In the genomic region with DNA sequence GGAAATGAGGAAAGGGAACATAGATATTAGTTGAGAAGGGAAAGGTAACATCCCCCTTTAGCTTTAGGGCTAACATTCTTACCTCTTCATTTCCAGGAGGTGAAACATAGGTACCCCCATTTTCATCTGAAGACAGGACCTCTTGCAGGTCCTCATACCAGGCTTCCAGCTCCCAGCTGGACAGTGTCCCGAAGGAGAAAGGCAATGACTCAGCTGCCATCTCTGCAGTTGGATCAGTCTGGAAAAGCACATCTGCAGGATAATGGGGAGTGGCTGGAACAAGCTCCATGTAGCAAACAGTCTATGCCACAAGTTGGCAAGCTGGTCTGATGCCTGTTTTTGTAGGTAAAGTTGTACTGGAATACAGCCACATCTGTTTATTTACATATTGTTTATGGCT, we compare ENCODE assay signal across 10 cellular contexts. TPM values are rescaled to one million over a fixed set of nuclear protein-coding genes. Genes with fewer than 3 reads are reported as not detected.
DNase-seq lines count a peak whose midpoint lies in the region; TF ChIP-seq lines count a peak whose summit lies in the region.
"Had no signal": no experiment of that assay in that cellular context is flagged by ENCODE, and none has a peak within 500 bp of the region (broad histone marks: within the 10 kb centered on the region; RNA-seq: fewer than 3 reads in every experiment).

No MANE protein-coding gene starts in this region.

- H3K4me1 ChIP-seq in ACC112 (ENCODE audit: control insufficient read depth, insufficient read depth, low read length, unreplicated experiment) (peaks cover 36% of the 10 kb centered on the region), adrenal gland (replicated peaks in 1 of 2) (peaks cover 31 to 41% of the 10 kb centered on the region in 2 donors), mesenchymal stem cell (ENCODE audit: control insufficient read depth, insufficient read depth, low read depth, low read length) (peaks cover 15% of the 10 kb centered on the region)

- no peak overlapping the region for H3K23ac ChIP-seq in mesenchymal stem cell (ENCODE audit: low read length in 2 of 2)

- no peaks in the 10 kb centered on the region for H3K9me3 ChIP-seq in adrenal gland (replicated peaks in 1 of 3)
- no peaks in the 10 kb centered on the region for H3K9me3 ChIP-seq in mesenchymal stem cell (ENCODE audit: control insufficient read depth, low read length)

- no peak overlapping the region for H2AK5ac ChIP-seq in mesenchymal stem cell (ENCODE audit: low read length, severe bottlenecking)

- peaks cover 9% of the 10 kb centered on the region for H3K79me1 ChIP-seq in mesenchymal stem cell (replicated peaks; ENCODE audit: low read length, poor library complexity, severe bottlenecking)

- H2BK5ac ChIP-seq in mesenchymal stem cell (ENCODE audit: low read depth, low read length, poor library complexity, severe bottlenecking), result no peak overlapping the region

- no peak overlapping the region for H3K14ac ChIP-seq in mesenchymal stem cell (ENCODE audit: low read length in 2 of 2)

- no peak overlapping the region for H2BK15ac ChIP-seq in mesenchymal stem cell (ENCODE audit: low read depth, poor library complexity, severe bottlenecking)

- H3K79me2 ChIP-seq in ACC112 (ENCODE audit: control insufficient read depth, insufficient read depth, low read length, unreplicated experiment), result peaks cover 30% of the 10 kb centered on the region

- H3K4me3 ChIP-seq in ACC112 (ENCODE audit: low read depth, low read length) (peak overlapping the region; percentile 93), adrenal gland (no peak overlapping the region), mesenchymal stem cell (ENCODE audit: insufficient read depth in 1 of 2, low read depth in 1 of 2, low read length in 2 of 2) (peak overlapping the region in 1 of 2 experiments; percentile 94)

- no peak overlapping the region for H2BK12ac ChIP-seq in mesenchymal stem cell (ENCODE audit: low read length in 2 of 2)

- H3K27me3 ChIP-seq in ACC112 (ENCODE audit: insufficient read depth, low read length) (no peaks in the 10 kb centered on the region), adrenal gland (no peaks in the 10 kb centered on the region), mesenchymal stem cell (ENCODE audit: control insufficient read depth in 1 of 2, insufficient read depth in 1 of 2, low read length in 2 of 2) (no peaks in the 10 kb centered on the region)

- H2BK120ac ChIP-seq in mesenchymal stem cell (ENCODE audit: low read depth, low read length), result no peak overlapping the region

- H3K36me3 ChIP-seq in ACC112 (ENCODE audit: insufficient read depth, low read length) (peaks cover 17% of the 10 kb centered on the region), adrenal gland (replicated peaks in 1 of 2) (peaks cover 0 to 56% of the 10 kb centered on the region in 2 donors), mesenchymal stem cell (ENCODE audit: control insufficient read depth in 1 of 2, insufficient read depth in 2 of 2, low read depth in 1 of 2, low read length in 2 of 2) (peaks cover 32 to 64% of the 10 kb centered on the region in 2 experiments)

- H4K8ac ChIP-seq in mesenchymal stem cell (ENCODE audit: low read length), result no peak overlapping the region

- intact Hi-C loops in adrenal gland (cut with DNase I), result no loop called here

- DNase-seq in ELR (ENCODE audit: low read depth) (peak; percentile 59), adrenal gland (peak in 6 of 7 donors; percentile 36 to 66 (median 56)), mesenchymal stem cell (peak; percentile 72), epidermal melanocyte (ENCODE audit: insufficient read length, low spot score) (no peak), activated gamma-delta T cell (lab: John Stamatoyannopoulos, UW) (no peak), SK-N-DZ (ENCODE audit: low spot score) (no peak)
- DNase-seq in stimulated activated naive CD4-positive, alpha-beta T cell treated with Interleukin-2 at 50 U/mL for 16 hours (lab: John Stamatoyannopoulos, UW), result no peak
- DNase-seq: NCI-H510A; stimulated activated CD4-positive, alpha-beta T cell treated with anti-CD3 and anti-CD28 coated beads, Interleukin-4, amount 100 ng/mL, for 1 hour had no signal

- H2AFZ ChIP-seq in ACC112 (ENCODE audit: low read length, unreplicated experiment), result no peak overlapping the region
- no peak overlapping the region for H2AFZ ChIP-seq in mesenchymal stem cell (ENCODE audit: low read depth, low read length)

- no peak for TF ChIP-seq POLR2A in adrenal gland (IDR thresholded peaks at IDR 0.05)

- H3K4ac ChIP-seq in mesenchymal stem cell (ENCODE audit: low read depth in 1 of 2, low read length in 2 of 2), result no peak overlapping the region

- no peak overlapping the region for H3K18ac ChIP-seq in mesenchymal stem cell (ENCODE audit: low read depth in 1 of 2, low read length in 2 of 2)

- 13 to 38% (median 30%) methylated on average over 1 of the region's 1 CpG for whole genome bisulfite sequencing in adrenal gland, 4 donors
- 34% methylated on average over 1 of the region's 1 CpG for WGBS in mesenchymal stem cell

- H4K91ac ChIP-seq in mesenchymal stem cell (ENCODE audit: low read length), result no peak overlapping the region

- TF ChIP-seq CTCF in adrenal gland (IDR thresholded peaks at IDR 0.05), result no peak

- H3K9ac ChIP-seq in mesenchymal stem cell (ENCODE audit: low read length), result peak overlapping the region; percentile 98

- H3K27ac ChIP-seq in ACC112 (ENCODE audit: low read depth, low read length) (no peak overlapping the region), adrenal gland (peak overlapping the region in 3 of 5 donors; percentile 72 to 100 (median 99)), mesenchymal stem cell (ENCODE audit: low read length, poor library complexity, severe bottlenecking) (no peak overlapping the region)

- no peak overlapping the region for H3K4me2 ChIP-seq in mesenchymal stem cell (ENCODE audit: low read length, poor library complexity, severe bottlenecking)

RNA-seq across cellular contexts. Expression of a gene that starts 3.1 kb away (rescaled TPM):
- total RNA-seq in adrenal gland, result 10 to 100 TPM in 7 of 8 donors, 1 to 10 TPM in 1; 7.7 to 65.1 (median 30.9) TPM
- 10 to 100 TPM; 72.8 to 98.4 (median 72.9) TPM for polyA plus RNA-seq in adrenal gland
- polyA plus RNA-seq in mesenchymal stem cell (2013, experiment 1 of 2), result 43.7 TPM
- 45.0 TPM for polyA plus RNA-seq in mesenchymal stem cell (2013, experiment 2 of 2)
- polyA plus RNA-seq in SK-N-DZ (2014; cell fraction: cytosol; rRNA removed), result 36.1 and 40.5 TPM in 2 replicates
- 59.9 and 77.2 TPM in 2 replicates for polyA plus RNA-seq in SK-N-DZ (2014; cell fraction: nucleus; rRNA removed)

RNA-seq across cellular contexts. Expression of a gene that starts 5.4 kb away (rescaled TPM):
- 100 to 1,000 TPM in 2 of 8 donors, 10 to 100 TPM in 6; 10.9 to 128 (median 38.1) TPM for total RNA-seq in adrenal gland
- polyA plus RNA-seq in adrenal gland, result 100 to 1,000 TPM in 1 of 3 donors, 10 to 100 TPM in 2; 21.7 to 167 (median 91.4) TPM
- polyA plus RNA-seq in mesenchymal stem cell (2013, experiment 1 of 2), result 44.2 TPM
- polyA plus RNA-seq in mesenchymal stem cell (2013, experiment 2 of 2), result 40.9 TPM
- polyA plus RNA-seq in SK-N-DZ (2014; cell fraction: cytosol; rRNA removed), result 2.7 and 4.0 TPM in 2 replicates
- 10.7 and 37.8 TPM in 2 replicates for polyA plus RNA-seq in SK-N-DZ (2014; cell fraction: nucleus; rRNA removed)

RNA-seq across cellular contexts. Expression of a gene that starts 29.3 kb away (rescaled TPM):
- 100 to 1,000 TPM in 4 of 8 donors, 10 to 100 TPM in 4; 38.3 to 182 (median 116) TPM for total RNA-seq in adrenal gland
- 100 to 1,000 TPM; 114 to 210 (median 143) TPM for polyA plus RNA-seq in adrenal gland
- 410 TPM for polyA plus RNA-seq in mesenchymal stem cell (2013, experiment 1 of 2)
- polyA plus RNA-seq in mesenchymal stem cell (2013, experiment 2 of 2), result 418 TPM
- polyA plus RNA-seq in SK-N-DZ (2014; cell fraction: cytosol; rRNA removed), result 161 and 172 TPM in 2 replicates
- polyA plus RNA-seq in SK-N-DZ (2014; cell fraction: nucleus; rRNA removed), result 617 and 1,802 TPM in 2 replicates

RNA-seq across cellular contexts. Expression of a gene that starts 29.8 kb away (rescaled TPM):
- total RNA-seq in adrenal gland, result 100 to 1,000 TPM; 114 to 202 (median 135) TPM
- 100 to 1,000 TPM in 2 of 3 donors, 10 to 100 TPM in 1; 81.2 to 238 (median 101) TPM for polyA plus RNA-seq in adrenal gland
- 143 TPM for polyA plus RNA-seq in mesenchymal stem cell (2013, experiment 1 of 2)
- polyA plus RNA-seq in mesenchymal stem cell (2013, experiment 2 of 2), result 134 TPM
- polyA plus RNA-seq in SK-N-DZ (2014; cell fraction: cytosol; rRNA removed), result 277 and 311 TPM in 2 replicates
- polyA plus RNA-seq in SK-N-DZ (2014; cell fraction: nucleus; rRNA removed), result 201 and 238 TPM in 2 replicates

RNA-seq across cellular contexts. Expression of a gene that starts 32.7 kb away (rescaled TPM):
- 1 to 10 TPM in 3 of 8 donors, under 1 TPM in 4, not detected in 1; 0.32 to 7.6 (median 0.61) TPM for total RNA-seq in adrenal gland
- polyA plus RNA-seq in adrenal gland, result 1 to 10 TPM; 1.9 to 7.4 (median 5.6) TPM
- polyA plus RNA-seq in mesenchymal stem cell (2013, experiment 1 of 2), result 0.26 TPM
- 0.22 TPM for polyA plus RNA-seq in mesenchymal stem cell (2013, experiment 2 of 2)
- polyA plus RNA-seq in SK-N-DZ (2014; cell fraction: cytosol; rRNA removed), result 18.1 and 20.0 TPM in 2 replicates
- polyA plus RNA-seq in SK-N-DZ (2014; cell fraction: nucleus; rRNA removed), result 59.9 and 84.5 TPM in 2 replicates

Comparison
In these comparisons a context has a peak if more than half of its experiments do, and no peak if none do; other contexts are left out.
1. H3K27ac ChIP-seq: peak in adrenal gland (3 of 5); none in ACC112 (single experiment) and mesenchymal stem cell (single experiment).
2. DNase-seq: peak in ELR (single experiment), adrenal gland (6 of 7) and mesenchymal stem cell (single experiment); none in epidermal melanocyte (single experiment), activated gamma-delta T cell (single experiment), stimulated activated naive CD4-positive, alpha-beta T cell treated with Interleukin-2 at 50 U/mL for 16 hours (single experiment) and SK-N-DZ (single experiment).